23 cellular contexts compared by ENCODE assay signal in genomic region chr3:140341817-140342403, GRCh38.
DNase-seq lines count a peak whose midpoint lies in the region; ATAC-seq and TF ChIP-seq lines count a peak whose summit lies in the region.
"Had no signal": no experiment of that assay in that cellular context is flagged by ENCODE, and none has a peak within 500 bp of the region (broad histone marks: within the 10 kb centered on the region; RNA-seq: fewer than 3 reads in every experiment).

No MANE protein-coding gene starts in this region.

- no peak overlapping the region for H3K27ac ChIP-seq in ovary
- H3K27ac ChIP-seq: HL-60, left ventricle myocardium inferior, upper lobe of left lung had no signal

- no peak for TF ChIP-seq CTCF in ovary (IDR thresholded peaks at IDR 0.05)

- intact Hi-C loops in ovary (cut with DNase I), result no loop called here
- intact Hi-C loops in left cardiac atrium (cut with DNase I), result no loop called here

- ATAC-seq in left cardiac atrium (no peak), HG02981 (IDR thresholded peaks at IDR 0.05; ENCODE audit: unreplicated experiment) (no peak)
- ATAC-seq: activated CD8-positive, alpha-beta T cell treated with anti-CD3 and anti-CD28 coated beads for 36 hours; naive thymus-derived CD4-positive, alpha-beta T cell had no signal

- TF ChIP-seq EP300 in ovary (IDR thresholded peaks at IDR 0.05), result no peak

- no peaks in the 10 kb centered on the region for H3K27me3 ChIP-seq in ovary
- H3K27me3 ChIP-seq: upper lobe of left lung had no signal

- peaks cover 13% of the 10 kb centered on the region for H3K4me1 ChIP-seq in ovary (ENCODE audit: insufficient read depth)
- H3K4me1 ChIP-seq: HAP-1, left ventricle myocardium inferior, upper lobe of left lung had no signal

- WGBS in ovary, 3 donors, result 96% methylated on average over 5 of the region's 5 CpGs

- no peaks in the 10 kb centered on the region for H3K36me3 ChIP-seq in ovary
- H3K36me3 ChIP-seq: HAP-1, left ventricle myocardium inferior, upper lobe of left lung had no signal

- TF ChIP-seq POLR2A in ovary (IDR thresholded peaks at IDR 0.05), result no peak

- no peak overlapping the region for H3K4me3 ChIP-seq in ovary
- H3K4me3 ChIP-seq: HAP-1, left ventricle myocardium inferior, upper lobe of left lung had no signal

- DNase-seq in NCI-H1092 treated with DMSO at 0.1 percent for 48 hours (lab: John Stamatoyannopoulos, UW), result peak; percentile 20
- no peak for DNase-seq in NCI-H1092 (lab: John Stamatoyannopoulos, UW)
- peak; percentile 45 for DNase-seq in NCI-H187 treated with DMSO at 0.1 percent for 48 hours (lab: John Stamatoyannopoulos, UW)
- DNase-seq in NCI-H69 (lab: John Stamatoyannopoulos, UW), result peak; percentile 94
- peak; percentile 26 for DNase-seq in islet precursor cell
- no peak for DNase-seq in ovary
- DNase-seq in left cardiac atrium, result no peak
- DNase-seq: 8988T; activated CD4-positive, alpha-beta T cell treated with anti-CD3 and anti-CD28 coated beads for 1 hour; activated CD8-positive, alpha-beta T cell treated with anti-CD3 and anti-CD28 coated beads for 36 hours; activated effector memory CD4-positive, alpha-beta T cell treated with anti-CD3 and anti-CD28 coated beads, Interleukin-2, amount 50 U/mL, for 16 hours; activated naive CD8-positive, alpha-beta T cell treated with anti-CD3 and anti-CD28 coated beads, Interleukin-2, amount 10 ng/mL, durations not matched to agents 7 days and 5 days; CD4-positive, alpha-beta T cell; immature natural killer cell; left ventricle myocardium inferior; naive thymus-derived CD4-positive, alpha-beta T cell; NCI-H2227 treated with DMSO at 0.1 percent for 48 hours; nucleus accumbens; T-helper 1 cell; upper lobe of left lung had no signal

- H3K9me3 ChIP-seq in ovary, result no peaks in the 10 kb centered on the region
- H3K9me3 ChIP-seq: HAP-1, upper lobe of left lung had no signal

Comparison
In these comparisons a context has a peak if more than half of its experiments do, and no peak if none do; other contexts are left out.
1. DNase-seq: peak in NCI-H1092 treated with DMSO at 0.1 percent for 48 hours (single experiment), NCI-H187 treated with DMSO at 0.1 percent for 48 hours (single experiment), NCI-H69 (single experiment) and islet precursor cell (single experiment); none in NCI-H1092 (single experiment), ovary (0 of 5) and left cardiac atrium (single experiment).